ENCODE assay signal across 9 cellular contexts in the genomic region with DNA sequence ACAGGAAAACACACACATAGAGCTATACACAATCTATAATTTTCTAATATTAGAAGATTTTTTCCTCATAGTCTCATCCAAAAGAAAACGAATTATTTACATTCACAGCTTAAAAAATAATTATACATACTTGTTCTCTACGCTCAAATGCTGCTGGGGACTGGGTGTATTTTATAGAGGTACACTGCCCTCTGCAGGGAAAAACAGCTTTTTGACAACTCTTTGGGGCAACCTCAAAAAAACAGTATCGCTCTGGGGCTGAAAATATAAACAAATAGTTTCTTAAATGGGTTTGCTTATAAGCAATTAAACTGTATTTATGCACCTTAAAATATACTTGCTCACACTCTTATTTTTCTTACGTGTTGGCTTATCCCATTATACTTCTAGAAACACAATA.
DNase-seq lines count a peak whose midpoint lies in the region; TF ChIP-seq lines count a peak whose summit lies in the region.
"Had no signal": no experiment of that assay in that cellular context is flagged by ENCODE, and none has a peak within 500 bp of the region (broad histone marks: within the 10 kb centered on the region; RNA-seq: fewer than 3 reads in every experiment).

No MANE protein-coding gene starts in this region.

- no peak overlapping the region for H3K4ac ChIP-seq in H9 (ENCODE audit: low read depth, low read length)

- no peak overlapping the region for H4K5ac ChIP-seq in H9 (ENCODE audit: insufficient read length, low read depth, low read length)

- H3K27ac ChIP-seq in H9 (ENCODE audit: insufficient read length, low read depth, low read length) (no peak overlapping the region), SJCRH30 (no peak overlapping the region)

- TF ChIP-seq CTCF in AG09319 (IDR thresholded peaks at IDR 0.05; ENCODE audit: low read depth, low read length) (peak; percentile 55), H9 (conservative IDR thresholded peaks at IDR 0.05) (peak; percentile 78)

- H3T11ph ChIP-seq in H9 (ENCODE audit: low read length): no peak overlapping the region

- H2BK12ac ChIP-seq in H9 (ENCODE audit: insufficient read length, low read depth, low read length): no peak overlapping the region

- DNase-seq in AG09319 (ENCODE audit: extremely low read depth, low read depth): peak; percentile 2
- no peak for DNase-seq in H9
- peak; percentile 2 to 22 for DNase-seq in SJCRH30
- DNase-seq in iPS-NIHi11 (ENCODE audit: low spot score): peak; percentile 27
- no peak for DNase-seq in activated CD4-positive, CD25-positive, alpha-beta regulatory T cell (lab: John Stamatoyannopoulos, UW)
- no peak for DNase-seq in T-helper 2 cell
- DNase-seq in NCI-H446 treated with DMSO at 0.1 percent for 48 hours (lab: John Stamatoyannopoulos, UW): no peak
- no peak for DNase-seq in activated CD4-positive, alpha-beta T cell treated with anti-CD3 and anti-CD28 coated beads for 48 hours

- H3K4me2 ChIP-seq in H9 (ENCODE audit: insufficient read depth, insufficient read length, low read length): no peak overlapping the region

- peaks cover 60 to 65% of the 10 kb centered on the region in 2 experiments for H3K4me1 Mint-ChIP-seq in H9

- H3K18ac ChIP-seq in H9 (ENCODE audit: insufficient read length, low read depth, low read length): no peak overlapping the region

- H3K23ac ChIP-seq in H9 (ENCODE audit: insufficient read length, low read depth, low read length): no peak overlapping the region

- H3K79me2 ChIP-seq in H9 (ENCODE audit: insufficient read depth, low read length): no peaks in the 10 kb centered on the region

- no peak overlapping the region for H2BK5ac ChIP-seq in H9 (ENCODE audit: insufficient read length, low read length)

- no peak overlapping the region for H2BK15ac ChIP-seq in H9 (ENCODE audit: low read depth, low read length)

- no peaks in the 10 kb centered on the region for H3K23me2 ChIP-seq in H9 (ENCODE audit: insufficient read length, low read depth, low read length, poor library complexity, severe bottlenecking)

- no peaks in the 10 kb centered on the region for H3K9me3 Mint-ChIP-seq in H9

- WGBS in H9 (ENCODE audit: extremely low coverage, insufficient read length, low lambda C conversion rate): no CpG with 5 or more reads among the region's 4 CpGs

- no peak overlapping the region for H3K9ac ChIP-seq in H9 (ENCODE audit: extremely low read depth, insufficient read length, low read length)

- H3K4me3 ChIP-seq in SJCRH30: no peak overlapping the region
- H3K4me3 ChIP-seq: lung had no signal

- no peak overlapping the region for H2AFZ ChIP-seq in H9 (ENCODE audit: low read length)

- no peaks in the 10 kb centered on the region for H3K36me3 ChIP-seq in SJCRH30

- no peaks in the 10 kb centered on the region for H3K27me3 Mint-ChIP-seq in H9 (ENCODE audit: low read depth)

- H3K9me3 ChIP-seq in H9 (ENCODE audit: control insufficient read depth, low read depth, low read length): no peaks in the 10 kb centered on the region
- H3K9me3 ChIP-seq in SJCRH30 (replicated peaks): no peaks in the 10 kb centered on the region

- H2AK5ac ChIP-seq in H9 (ENCODE audit: insufficient read length, low read length): no peak overlapping the region

- no peaks in the 10 kb centered on the region for H4K20me1 ChIP-seq in H9 (ENCODE audit: control insufficient read depth, insufficient read depth, insufficient read length)

- H3K4me1 ChIP-seq in H9 (ENCODE audit: insufficient read depth, low read length): peaks cover 10% of the 10 kb centered on the region
- H3K4me1 ChIP-seq in SJCRH30: no peaks in the 10 kb centered on the region

- no peak overlapping the region for H3K4me3 Mint-ChIP-seq in H9

- no peaks in the 10 kb centered on the region for H3K36me3 Mint-ChIP-seq in H9 (ENCODE audit: insufficient read depth in 1 of 3, low read depth in 3 of 3)

- no peak overlapping the region for H4K8ac ChIP-seq in H9 (replicated peaks; ENCODE audit: insufficient read length, low read depth, low read length)

- no peaks in the 10 kb centered on the region for H3K79me1 ChIP-seq in H9 (ENCODE audit: insufficient read depth, low read depth, low read length, poor library complexity, severe bottlenecking)

- no peak overlapping the region for H2BK120ac ChIP-seq in H9 (ENCODE audit: low read depth, low read length, poor library complexity, severe bottlenecking)

- H4K91ac ChIP-seq in H9 (ENCODE audit: insufficient read length, low read depth, low read length): no peak overlapping the region

- no peaks in the 10 kb centered on the region for H3K27me3 ChIP-seq in H9 (ENCODE audit: insufficient read depth, low read length)
- no peaks in the 10 kb centered on the region for H3K27me3 ChIP-seq in SJCRH30

- H3K56ac ChIP-seq in H9 (ENCODE audit: insufficient read length, low read depth, low read length): no peak overlapping the region

- peak overlapping the region in 1 of 3 experiments; percentile 48; a peak in 1 of 7 replicates for H3K27ac Mint-ChIP-seq in H9

- no peak overlapping the region for H3K14ac ChIP-seq in H9 (ENCODE audit: insufficient read depth, low read length)

- no peak overlapping the region for H2BK20ac ChIP-seq in H9 (ENCODE audit: low read depth, low read length, poor library complexity, severe bottlenecking)

Comparison
In these comparisons a context has a peak if more than half of its experiments do, and no peak if none do; other contexts are left out.
1. DNase-seq: peak in AG09319 (single experiment), SJCRH30 (2 of 2) and iPS-NIHi11 (single experiment); none in H9 (single experiment), activated CD4-positive, CD25-positive, alpha-beta regulatory T cell (0 of 4), T-helper 2 cell (0 of 5), NCI-H446 treated with DMSO at 0.1 percent for 48 hours (single experiment) and activated CD4-positive, alpha-beta T cell treated with anti-CD3 and anti-CD28 coated beads for 48 hours (single experiment).